1 cellular context compared by ENCODE assay signal in the genomic region with DNA sequence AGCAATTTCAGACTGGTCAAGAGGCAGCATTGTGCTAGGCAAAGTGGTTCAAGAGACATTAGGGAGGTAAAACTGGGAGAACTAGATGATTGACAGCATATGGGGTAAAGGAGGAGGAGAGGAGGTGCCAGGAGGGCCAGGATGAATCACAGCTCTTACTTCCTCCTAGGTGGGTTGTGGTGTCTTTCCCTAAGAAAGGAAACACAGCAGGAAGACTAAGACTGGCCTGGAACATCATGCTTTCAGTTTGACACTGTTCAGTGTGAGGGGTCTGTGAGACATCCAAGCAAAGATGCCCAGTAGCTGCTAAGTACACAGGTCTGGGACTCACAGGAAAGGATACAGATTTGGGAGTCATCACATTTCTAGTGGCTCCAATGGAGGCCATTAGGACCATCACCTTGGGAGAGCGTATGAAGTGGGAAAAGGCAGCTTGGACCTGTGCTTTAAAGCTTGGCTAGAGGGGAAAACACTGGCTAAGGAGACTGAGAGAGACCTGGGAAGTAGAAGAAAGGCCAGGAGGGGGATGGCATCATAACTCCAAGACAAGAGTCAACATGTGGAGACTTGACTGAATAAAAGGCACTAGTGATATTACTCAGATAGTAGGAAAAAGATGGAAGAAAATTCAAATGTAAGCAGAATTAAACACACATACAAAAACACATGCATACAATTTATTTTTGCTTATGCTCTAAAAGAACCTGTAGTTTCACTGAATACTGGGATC.
TF ChIP-seq lines count a peak whose summit lies in the region.

No MANE protein-coding gene starts in this region.

TF ChIP-seq in GM12878, 131 proteins besides CTCF, POLR2A, EP300 and RAD21 (continues in another document):
- no peak for TF ChIP-seq RAD51 (IDR thresholded peaks at IDR 0.05)
- no peak for TF ChIP-seq RELA (IDR thresholded peaks at IDR 0.05; ENCODE audit: borderline replicate concordance, partially characterized antibody)
- TF ChIP-seq, protein P1, sequence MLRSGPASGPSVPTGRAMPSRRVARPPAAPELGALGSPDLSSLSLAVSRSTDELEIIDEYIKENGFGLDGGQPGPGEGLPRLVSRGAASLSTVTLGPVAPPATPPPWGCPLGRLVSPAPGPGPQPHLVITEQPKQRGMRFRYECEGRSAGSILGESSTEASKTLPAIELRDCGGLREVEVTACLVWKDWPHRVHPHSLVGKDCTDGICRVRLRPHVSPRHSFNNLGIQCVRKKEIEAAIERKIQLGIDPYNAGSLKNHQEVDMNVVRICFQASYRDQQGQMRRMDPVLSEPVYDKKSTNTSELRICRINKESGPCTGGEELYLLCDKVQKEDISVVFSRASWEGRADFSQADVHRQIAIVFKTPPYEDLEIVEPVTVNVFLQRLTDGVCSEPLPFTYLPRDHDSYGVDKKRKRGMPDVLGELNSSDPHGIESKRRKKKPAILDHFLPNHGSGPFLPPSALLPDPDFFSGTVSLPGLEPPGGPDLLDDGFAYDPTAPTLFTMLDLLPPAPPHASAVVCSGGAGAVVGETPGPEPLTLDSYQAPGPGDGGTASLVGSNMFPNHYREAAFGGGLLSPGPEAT (IDR thresholded peaks at IDR 0.05; ENCODE audit: low read depth), result peak; percentile 55
- TF ChIP-seq EZH2 (IDR thresholded peaks at IDR 0.05; ENCODE audit: borderline replicate concordance, control insufficient read depth, low read depth, low read length), result no peak
- TF ChIP-seq, protein P2, sequence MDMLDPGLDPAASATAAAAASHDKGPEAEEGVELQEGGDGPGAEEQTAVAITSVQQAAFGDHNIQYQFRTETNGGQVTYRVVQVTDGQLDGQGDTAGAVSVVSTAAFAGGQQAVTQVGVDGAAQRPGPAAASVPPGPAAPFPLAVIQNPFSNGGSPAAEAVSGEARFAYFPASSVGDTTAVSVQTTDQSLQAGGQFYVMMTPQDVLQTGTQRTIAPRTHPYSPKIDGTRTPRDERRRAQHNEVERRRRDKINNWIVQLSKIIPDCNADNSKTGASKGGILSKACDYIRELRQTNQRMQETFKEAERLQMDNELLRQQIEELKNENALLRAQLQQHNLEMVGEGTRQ (IDR thresholded peaks at IDR 0.05; ENCODE audit: borderline replicate concordance, low read depth, low read length), result no peak
- TF ChIP-seq, protein P3, sequence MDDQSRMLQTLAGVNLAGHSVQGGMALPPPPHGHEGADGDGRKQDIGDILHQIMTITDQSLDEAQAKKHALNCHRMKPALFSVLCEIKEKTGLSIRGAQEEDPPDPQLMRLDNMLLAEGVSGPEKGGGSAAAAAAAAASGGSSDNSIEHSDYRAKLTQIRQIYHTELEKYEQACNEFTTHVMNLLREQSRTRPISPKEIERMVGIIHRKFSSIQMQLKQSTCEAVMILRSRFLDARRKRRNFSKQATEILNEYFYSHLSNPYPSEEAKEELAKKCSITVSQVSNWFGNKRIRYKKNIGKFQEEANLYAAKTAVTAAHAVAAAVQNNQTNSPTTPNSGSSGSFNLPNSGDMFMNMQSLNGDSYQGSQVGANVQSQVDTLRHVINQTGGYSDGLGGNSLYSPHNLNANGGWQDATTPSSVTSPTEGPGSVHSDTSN (IDR thresholded peaks at IDR 0.05; ENCODE audit: insufficient replicate concordance, low read depth, low read length), result peak; percentile 49
- TF ChIP-seq STAT1 (conservative IDR thresholded peaks at IDR 0.05), result no peak
- no peak for TF ChIP-seq MTA2 (IDR thresholded peaks at IDR 0.05; ENCODE audit: low read depth)
- TF ChIP-seq STAT3 (IDR thresholded peaks at IDR 0.05; ENCODE audit: low read depth, low read length), result no peak
- TF ChIP-seq ETV6 (conservative IDR thresholded peaks at IDR 0.05 in 1 of 2, IDR thresholded peaks at IDR 0.05 in 1 of 2; ENCODE audit: borderline replicate concordance in 1 of 2, low read depth in 1 of 2), result peak in 1 of 2 experiments; percentile 54; a peak in 1 of 4 replicates
- TF ChIP-seq NR2C1 (IDR thresholded peaks at IDR 0.05), result no peak
- TF ChIP-seq CREB1 (IDR thresholded peaks at IDR 0.05; ENCODE audit: low read depth), result no peak
- no peak for TF ChIP-seq KDM1A (IDR thresholded peaks at IDR 0.05; ENCODE audit: borderline replicate concordance)
- TF ChIP-seq, protein P4, sequence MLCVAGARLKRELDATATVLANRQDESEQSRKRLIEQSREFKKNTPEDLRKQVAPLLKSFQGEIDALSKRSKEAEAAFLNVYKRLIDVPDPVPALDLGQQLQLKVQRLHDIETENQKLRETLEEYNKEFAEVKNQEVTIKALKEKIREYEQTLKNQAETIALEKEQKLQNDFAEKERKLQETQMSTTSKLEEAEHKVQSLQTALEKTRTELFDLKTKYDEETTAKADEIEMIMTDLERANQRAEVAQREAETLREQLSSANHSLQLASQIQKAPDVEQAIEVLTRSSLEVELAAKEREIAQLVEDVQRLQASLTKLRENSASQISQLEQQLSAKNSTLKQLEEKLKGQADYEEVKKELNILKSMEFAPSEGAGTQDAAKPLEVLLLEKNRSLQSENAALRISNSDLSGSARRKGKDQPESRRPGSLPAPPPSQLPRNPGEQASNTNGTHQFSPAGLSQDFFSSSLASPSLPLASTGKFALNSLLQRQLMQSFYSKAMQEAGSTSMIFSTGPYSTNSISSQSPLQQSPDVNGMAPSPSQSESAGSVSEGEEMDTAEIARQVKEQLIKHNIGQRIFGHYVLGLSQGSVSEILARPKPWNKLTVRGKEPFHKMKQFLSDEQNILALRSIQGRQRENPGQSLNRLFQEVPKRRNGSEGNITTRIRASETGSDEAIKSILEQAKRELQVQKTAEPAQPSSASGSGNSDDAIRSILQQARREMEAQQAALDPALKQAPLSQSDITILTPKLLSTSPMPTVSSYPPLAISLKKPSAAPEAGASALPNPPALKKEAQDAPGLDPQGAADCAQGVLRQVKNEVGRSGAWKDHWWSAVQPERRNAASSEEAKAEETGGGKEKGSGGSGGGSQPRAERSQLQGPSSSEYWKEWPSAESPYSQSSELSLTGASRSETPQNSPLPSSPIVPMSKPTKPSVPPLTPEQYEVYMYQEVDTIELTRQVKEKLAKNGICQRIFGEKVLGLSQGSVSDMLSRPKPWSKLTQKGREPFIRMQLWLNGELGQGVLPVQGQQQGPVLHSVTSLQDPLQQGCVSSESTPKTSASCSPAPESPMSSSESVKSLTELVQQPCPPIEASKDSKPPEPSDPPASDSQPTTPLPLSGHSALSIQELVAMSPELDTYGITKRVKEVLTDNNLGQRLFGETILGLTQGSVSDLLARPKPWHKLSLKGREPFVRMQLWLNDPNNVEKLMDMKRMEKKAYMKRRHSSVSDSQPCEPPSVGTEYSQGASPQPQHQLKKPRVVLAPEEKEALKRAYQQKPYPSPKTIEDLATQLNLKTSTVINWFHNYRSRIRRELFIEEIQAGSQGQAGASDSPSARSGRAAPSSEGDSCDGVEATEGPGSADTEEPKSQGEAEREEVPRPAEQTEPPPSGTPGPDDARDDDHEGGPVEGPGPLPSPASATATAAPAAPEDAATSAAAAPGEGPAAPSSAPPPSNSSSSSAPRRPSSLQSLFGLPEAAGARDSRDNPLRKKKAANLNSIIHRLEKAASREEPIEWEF (IDR thresholded peaks at IDR 0.05; ENCODE audit: insufficient replicate concordance, low read depth, low read length), result no peak
- no peak for TF ChIP-seq MTA3 (IDR thresholded peaks at IDR 0.05; ENCODE audit: borderline replicate concordance, low read length)
- no peak for TF ChIP-seq ATF7 (IDR thresholded peaks at IDR 0.05; ENCODE audit: low read depth)
- TF ChIP-seq EED (IDR thresholded peaks at IDR 0.05; ENCODE audit: low read depth), result peak; percentile 90
- no peak for TF ChIP-seq PAX5 (IDR thresholded peaks at IDR 0.05; ENCODE audit: borderline replicate concordance, low read depth, low read length)
- no peak for TF ChIP-seq RCOR1 (conservative IDR thresholded peaks at IDR 0.05; ENCODE audit: low read depth, low read length)
- TF ChIP-seq, protein P5, sequence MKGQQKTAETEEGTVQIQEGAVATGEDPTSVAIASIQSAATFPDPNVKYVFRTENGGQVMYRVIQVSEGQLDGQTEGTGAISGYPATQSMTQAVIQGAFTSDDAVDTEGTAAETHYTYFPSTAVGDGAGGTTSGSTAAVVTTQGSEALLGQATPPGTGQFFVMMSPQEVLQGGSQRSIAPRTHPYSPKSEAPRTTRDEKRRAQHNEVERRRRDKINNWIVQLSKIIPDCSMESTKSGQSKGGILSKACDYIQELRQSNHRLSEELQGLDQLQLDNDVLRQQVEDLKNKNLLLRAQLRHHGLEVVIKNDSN (IDR thresholded peaks at IDR 0.05; ENCODE audit: borderline replicate concordance, extremely low read length, insufficient read depth, low read depth, low read length), result no peak
- TF ChIP-seq TCF3 (IDR thresholded peaks at IDR 0.05; ENCODE audit: borderline replicate concordance, insufficient read depth, low read depth, low read length), result no peak
- no peak for TF ChIP-seq CHD4 (IDR thresholded peaks at IDR 0.05)
- TF ChIP-seq WRNIP1 (IDR thresholded peaks at IDR 0.05; ENCODE audit: borderline replicate concordance, low read depth, low read length), result 0 out of 2 replicates have a peak, but pooled peaks have one; percentile 84
- no peak for TF ChIP-seq ZNF207 (IDR thresholded peaks at IDR 0.05; ENCODE audit: borderline replicate concordance)
- TF ChIP-seq NFIC (IDR thresholded peaks at IDR 0.05; ENCODE audit: low read depth, low read length), result 0 out of 2 replicates have a peak, but pooled peaks have one; percentile 6
- no peak for TF ChIP-seq CBFB (IDR thresholded peaks at IDR 0.05; ENCODE audit: low read depth)
- TF ChIP-seq RUNX3 (IDR thresholded peaks at IDR 0.05; ENCODE audit: low read length), result peak; percentile 44; the same call in 1 of the 2 replicates
- TF ChIP-seq, protein P6, sequence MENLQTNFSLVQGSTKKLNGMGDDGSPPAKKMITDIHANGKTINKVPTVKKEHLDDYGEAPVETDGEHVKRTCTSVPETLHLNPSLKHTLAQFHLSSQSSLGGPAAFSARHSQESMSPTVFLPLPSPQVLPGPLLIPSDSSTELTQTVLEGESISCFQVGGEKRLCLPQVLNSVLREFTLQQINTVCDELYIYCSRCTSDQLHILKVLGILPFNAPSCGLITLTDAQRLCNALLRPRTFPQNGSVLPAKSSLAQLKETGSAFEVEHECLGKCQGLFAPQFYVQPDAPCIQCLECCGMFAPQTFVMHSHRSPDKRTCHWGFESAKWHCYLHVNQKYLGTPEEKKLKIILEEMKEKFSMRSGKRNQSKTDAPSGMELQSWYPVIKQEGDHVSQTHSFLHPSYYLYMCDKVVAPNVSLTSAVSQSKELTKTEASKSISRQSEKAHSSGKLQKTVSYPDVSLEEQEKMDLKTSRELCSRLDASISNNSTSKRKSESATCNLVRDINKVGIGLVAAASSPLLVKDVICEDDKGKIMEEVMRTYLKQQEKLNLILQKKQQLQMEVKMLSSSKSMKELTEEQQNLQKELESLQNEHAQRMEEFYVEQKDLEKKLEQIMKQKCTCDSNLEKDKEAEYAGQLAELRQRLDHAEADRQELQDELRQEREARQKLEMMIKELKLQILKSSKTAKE (IDR thresholded peaks at IDR 0.05; ENCODE audit: low read depth, poor library complexity, severe bottlenecking), result no peak
- no peak for TF ChIP-seq CREM (IDR thresholded peaks at IDR 0.05; ENCODE audit: low read depth)
- no peak for TF ChIP-seq POU2F2 (IDR thresholded peaks at IDR 0.05; ENCODE audit: borderline replicate concordance, low read depth, low read length)
- TF ChIP-seq FOXM1 (IDR thresholded peaks at IDR 0.05; ENCODE audit: low read depth, low read length), result no peak
- TF ChIP-seq, protein P7, sequence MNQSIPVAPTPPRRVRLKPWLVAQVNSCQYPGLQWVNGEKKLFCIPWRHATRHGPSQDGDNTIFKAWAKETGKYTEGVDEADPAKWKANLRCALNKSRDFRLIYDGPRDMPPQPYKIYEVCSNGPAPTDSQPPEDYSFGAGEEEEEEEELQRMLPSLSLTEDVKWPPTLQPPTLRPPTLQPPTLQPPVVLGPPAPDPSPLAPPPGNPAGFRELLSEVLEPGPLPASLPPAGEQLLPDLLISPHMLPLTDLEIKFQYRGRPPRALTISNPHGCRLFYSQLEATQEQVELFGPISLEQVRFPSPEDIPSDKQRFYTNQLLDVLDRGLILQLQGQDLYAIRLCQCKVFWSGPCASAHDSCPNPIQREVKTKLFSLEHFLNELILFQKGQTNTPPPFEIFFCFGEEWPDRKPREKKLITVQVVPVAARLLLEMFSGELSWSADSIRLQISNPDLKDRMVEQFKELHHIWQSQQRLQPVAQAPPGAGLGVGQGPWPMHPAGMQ (IDR thresholded peaks at IDR 0.05; ENCODE audit: borderline replicate concordance), result no peak
- TF ChIP-seq CHD1 (IDR thresholded peaks at IDR 0.05; ENCODE audit: low read depth, low read length), result no peak
- no peak for TF ChIP-seq IRF4 (IDR thresholded peaks at IDR 0.05; ENCODE audit: low read depth, low read length)
- TF ChIP-seq TARDBP (IDR thresholded peaks at IDR 0.05; ENCODE audit: borderline replicate concordance), result no peak
- TF ChIP-seq GABPA (IDR thresholded peaks at IDR 0.05; ENCODE audit: low read depth), result no peak
- TF ChIP-seq SPI1 (IDR thresholded peaks at IDR 0.05; ENCODE audit: borderline replicate concordance, insufficient read depth, low read depth, low read length), result no peak
- TF ChIP-seq, protein P8, sequence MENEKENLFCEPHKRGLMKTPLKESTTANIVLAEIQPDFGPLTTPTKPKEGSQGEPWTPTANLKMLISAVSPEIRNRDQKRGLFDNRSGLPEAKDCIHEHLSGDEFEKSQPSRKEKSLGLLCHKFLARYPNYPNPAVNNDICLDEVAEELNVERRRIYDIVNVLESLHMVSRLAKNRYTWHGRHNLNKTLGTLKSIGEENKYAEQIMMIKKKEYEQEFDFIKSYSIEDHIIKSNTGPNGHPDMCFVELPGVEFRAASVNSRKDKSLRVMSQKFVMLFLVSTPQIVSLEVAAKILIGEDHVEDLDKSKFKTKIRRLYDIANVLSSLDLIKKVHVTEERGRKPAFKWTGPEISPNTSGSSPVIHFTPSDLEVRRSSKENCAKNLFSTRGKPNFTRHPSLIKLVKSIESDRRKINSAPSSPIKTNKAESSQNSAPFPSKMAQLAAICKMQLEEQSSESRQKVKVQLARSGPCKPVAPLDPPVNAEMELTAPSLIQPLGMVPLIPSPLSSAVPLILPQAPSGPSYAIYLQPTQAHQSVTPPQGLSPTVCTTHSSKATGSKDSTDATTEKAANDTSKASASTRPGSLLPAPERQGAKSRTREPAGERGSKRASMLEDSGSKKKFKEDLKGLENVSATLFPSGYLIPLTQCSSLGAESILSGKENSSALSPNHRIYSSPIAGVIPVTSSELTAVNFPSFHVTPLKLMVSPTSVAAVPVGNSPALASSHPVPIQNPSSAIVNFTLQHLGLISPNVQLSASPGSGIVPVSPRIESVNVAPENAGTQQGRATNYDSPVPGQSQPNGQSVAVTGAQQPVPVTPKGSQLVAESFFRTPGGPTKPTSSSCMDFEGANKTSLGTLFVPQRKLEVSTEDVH (IDR thresholded peaks at IDR 0.05; ENCODE audit: low read depth, partially characterized antibody), result no peak
- TF ChIP-seq, protein P9, sequence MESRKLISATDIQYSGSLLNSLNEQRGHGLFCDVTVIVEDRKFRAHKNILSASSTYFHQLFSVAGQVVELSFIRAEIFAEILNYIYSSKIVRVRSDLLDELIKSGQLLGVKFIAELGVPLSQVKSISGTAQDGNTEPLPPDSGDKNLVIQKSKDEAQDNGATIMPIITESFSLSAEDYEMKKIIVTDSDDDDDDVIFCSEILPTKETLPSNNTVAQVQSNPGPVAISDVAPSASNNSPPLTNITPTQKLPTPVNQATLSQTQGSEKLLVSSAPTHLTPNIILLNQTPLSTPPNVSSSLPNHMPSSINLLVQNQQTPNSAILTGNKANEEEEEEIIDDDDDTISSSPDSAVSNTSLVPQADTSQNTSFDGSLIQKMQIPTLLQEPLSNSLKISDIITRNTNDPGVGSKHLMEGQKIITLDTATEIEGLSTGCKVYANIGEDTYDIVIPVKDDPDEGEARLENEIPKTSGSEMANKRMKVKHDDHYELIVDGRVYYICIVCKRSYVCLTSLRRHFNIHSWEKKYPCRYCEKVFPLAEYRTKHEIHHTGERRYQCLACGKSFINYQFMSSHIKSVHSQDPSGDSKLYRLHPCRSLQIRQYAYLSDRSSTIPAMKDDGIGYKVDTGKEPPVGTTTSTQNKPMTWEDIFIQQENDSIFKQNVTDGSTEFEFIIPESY (IDR thresholded peaks at IDR 0.05), result no peak
